Comparison of ENCODE assay signal across 8 cellular contexts in the genomic region with DNA sequence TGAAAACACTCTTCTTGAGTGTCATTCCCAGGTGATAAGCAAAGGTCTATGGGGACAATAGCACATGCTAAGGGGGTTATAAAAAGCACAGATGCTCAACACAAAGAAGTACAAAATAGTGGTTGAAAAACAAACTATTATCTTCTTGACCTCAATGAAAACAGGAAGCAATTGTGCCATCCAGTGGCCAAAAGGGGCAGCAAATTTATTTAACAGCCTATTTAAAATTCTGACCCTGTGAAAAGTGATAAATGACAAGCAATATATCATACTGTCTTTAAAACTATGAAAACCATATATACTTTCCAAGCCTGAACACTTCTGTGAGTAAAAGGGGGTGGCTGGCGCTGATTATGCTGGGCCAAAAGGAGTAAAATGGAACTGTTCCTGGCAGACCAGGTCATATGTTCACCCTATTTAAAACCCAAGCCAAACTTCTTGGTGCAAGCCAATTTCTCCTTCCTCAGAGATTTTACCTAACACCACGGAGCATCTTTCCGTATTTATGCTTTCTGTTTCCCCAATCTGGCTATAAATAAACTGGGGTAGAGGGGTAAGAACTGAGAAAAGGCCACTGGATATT. TPM values are rescaled to one million over a fixed set of nuclear protein-coding genes. Genes with fewer than 3 reads are reported as not detected.
DNase-seq lines count a peak whose midpoint lies in the region; ATAC-seq, FAIRE-seq and TF ChIP-seq lines count a peak whose summit lies in the region.

No MANE protein-coding gene starts in this region.

- no peak overlapping the region for H3K27ac Mint-ChIP-seq in activated CD4-positive, alpha-beta T cell treated with anti-CD3 and anti-CD28 coated beads, Interleukin-2, amount 10 ng/mL, durations not matched to agents 24 days and 14 days

- intact Hi-C loops in activated CD4-positive, alpha-beta T cell treated with anti-CD3 and anti-CD28 coated beads, Interleukin-2, amount 10 ng/mL, durations not matched to agents 24 days and 14 days (cut with micrococcal nuclease): loop anchor here (5.0 to 10.0 kb wide), 5 partner anchors 238 to 1156 kb away; no protein-coding TSS in a partner anchor
- intact Hi-C loops in head of caudate nucleus (cut with DNase I): loop anchor here (10.0 kb wide), 1 partner anchor 298 kb away; no protein-coding TSS in a partner anchor

- no peak overlapping the region for H3K4me3 ChIP-seq in small intestine (ENCODE audit: low read depth in 1 of 2, low read length in 2 of 2)

- CTCF ChIA-PET in GM10248 (lab: Yijun Ruan, JAX): interaction anchor here (0.7 to 3.8 kb wide), 24 partner anchors 9 to 1163 kb away, joined by 3 to 37 read pairs (median 4); no protein-coding TSS in a partner anchor

- H3K27me3 Mint-ChIP-seq in activated CD4-positive, alpha-beta T cell treated with anti-CD3 and anti-CD28 coated beads, Interleukin-2, amount 10 ng/mL, durations not matched to agents 24 days and 14 days: no peaks in the 10 kb centered on the region

- peak; percentile 43 for DNase-seq in AG20443 (ENCODE audit: low spot score)
- peak; percentile 13 for DNase-seq in GM10248 (ENCODE audit: extremely low spot score)
- peak; percentile 11 for DNase-seq in NCI-H146 treated with DMSO at 0.1 percent for 48 hours (lab: John Stamatoyannopoulos, UW; ENCODE audit: unreplicated experiment)
- DNase-seq in activated CD4-positive, alpha-beta T cell treated with anti-CD3 and anti-CD28 coated beads, Interleukin-2, amount 10 ng/mL, durations not matched to agents 24 days and 14 days: peak; percentile 67
- peak in 33 of 42 donors; percentile 15 to 78 (median 37) for DNase-seq in head of caudate nucleus
- DNase-seq in small intestine: peak; percentile 42

- H3K27me3 ChIP-seq in small intestine (ENCODE audit: control insufficient read depth in 2 of 2, insufficient read depth in 2 of 2, low read length in 2 of 2): no peaks in the 10 kb centered on the region

- peaks cover 0 to 2% of the 10 kb centered on the region in 2 donors for H3K36me3 ChIP-seq in small intestine (ENCODE audit: control insufficient read depth in 2 of 2, insufficient read depth in 2 of 2, low read length in 2 of 2)

- H3K9me3 Mint-ChIP-seq in activated CD4-positive, alpha-beta T cell treated with anti-CD3 and anti-CD28 coated beads, Interleukin-2, amount 10 ng/mL, durations not matched to agents 24 days and 14 days: no peaks in the 10 kb centered on the region

- peaks cover 2% of the 10 kb centered on the region for H3K4me1 Mint-ChIP-seq in activated CD4-positive, alpha-beta T cell treated with anti-CD3 and anti-CD28 coated beads, Interleukin-2, amount 10 ng/mL, durations not matched to agents 24 days and 14 days

- no peak for FAIRE-seq in small intestine (lab: Jason Lieb, UNC)

- 80 to 87% (median 82%) methylated on average over 3 of the region's 3 CpGs for WGBS in small intestine, 3 donors

- POLR2A ChIA-PET in GM10248 (lab: Yijun Ruan, JAX): no interaction called here

- peaks cover 39% of the 10 kb centered on the region for H3K36me3 Mint-ChIP-seq in activated CD4-positive, alpha-beta T cell treated with anti-CD3 and anti-CD28 coated beads, Interleukin-2, amount 10 ng/mL, durations not matched to agents 24 days and 14 days (ENCODE audit: low read depth)

- no peak overlapping the region for H3K4me3 Mint-ChIP-seq in activated CD4-positive, alpha-beta T cell treated with anti-CD3 and anti-CD28 coated beads, Interleukin-2, amount 10 ng/mL, durations not matched to agents 24 days and 14 days

- TF ChIP-seq CTCF in GM10248 (IDR thresholded peaks at IDR 0.05; ENCODE audit: control extremely low read depth, extremely low read depth, low read depth, missing control alignments): peak; percentile 58

- no peaks in the 10 kb centered on the region for H3K4me1 ChIP-seq in small intestine (ENCODE audit: control insufficient read depth in 2 of 2, insufficient read depth in 1 of 2, low read depth in 1 of 2, low read length in 1 of 2)

- no peak overlapping the region for H3K27ac ChIP-seq in small intestine (ENCODE audit: low read depth in 1 of 2, low read length in 1 of 2)

- no peaks in the 10 kb centered on the region for H3K9me3 ChIP-seq in small intestine (ENCODE audit: control insufficient read depth, low read depth)

- no peak for ATAC-seq in GM21786 (IDR thresholded peaks at IDR 0.05; ENCODE audit: unreplicated experiment)
- no peak for ATAC-seq in GM18909 (IDR thresholded peaks at IDR 0.05; ENCODE audit: poor library complexity, unreplicated experiment)

RNA-seq across cellular contexts. Expression of a gene that starts 29.7 kb away (rescaled TPM):
- total RNA-seq in activated CD4-positive, alpha-beta T cell treated with anti-CD3 and anti-CD28 coated beads, Interleukin-2, amount 10 ng/mL, durations not matched to agents 24 days and 14 days: 31.3 and 32.8 TPM in 2 replicates
- polyA plus RNA-seq in small intestine: 1 to 10 TPM; 4.1 to 6.7 (median 4.5) TPM

Comparison
In these comparisons a context has a peak if more than half of its experiments do, and no peak if none do; other contexts are left out.
1. DNase-seq: peak in every context shown above with its lines; median percentile 67 in activated CD4-positive, alpha-beta T cell treated with anti-CD3 and anti-CD28 coated beads, Interleukin-2, amount 10 ng/mL, durations not matched to agents 24 days and 14 days; 43 in AG20443; 42 in small intestine; 37 in head of caudate nucleus; 13 in GM10248; 11 in NCI-H146 treated with DMSO at 0.1 percent for 48 hours.